1 cellular context compared by ENCODE assay signal in the genomic region with DNA sequence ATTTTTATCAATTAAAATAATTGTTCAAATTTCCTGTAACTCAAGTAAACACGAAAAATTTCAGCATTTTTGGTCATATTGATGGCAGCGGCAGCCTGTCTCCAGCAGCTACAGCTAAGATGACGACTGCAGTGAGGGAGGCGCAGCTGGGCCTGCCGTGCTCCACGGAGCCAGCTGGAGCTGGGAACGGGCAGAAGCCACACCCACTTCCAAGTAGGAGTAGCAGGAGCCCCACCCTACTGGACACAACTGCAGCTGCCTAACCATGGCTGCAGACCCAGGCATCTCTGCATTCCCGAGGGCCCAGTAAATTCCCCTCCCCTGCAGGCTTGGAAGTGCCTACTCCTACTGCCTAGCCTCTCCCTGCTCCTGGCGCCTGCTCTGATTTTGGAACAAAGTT.
TF ChIP-seq lines count a peak whose summit lies in the region.

No MANE protein-coding gene starts in this region.

TF ChIP-seq in WTC11, 78 proteins besides CTCF, POLR2A, EP300 and RAD21 (continued from another document):
- TF ChIP-seq, protein P1, sequence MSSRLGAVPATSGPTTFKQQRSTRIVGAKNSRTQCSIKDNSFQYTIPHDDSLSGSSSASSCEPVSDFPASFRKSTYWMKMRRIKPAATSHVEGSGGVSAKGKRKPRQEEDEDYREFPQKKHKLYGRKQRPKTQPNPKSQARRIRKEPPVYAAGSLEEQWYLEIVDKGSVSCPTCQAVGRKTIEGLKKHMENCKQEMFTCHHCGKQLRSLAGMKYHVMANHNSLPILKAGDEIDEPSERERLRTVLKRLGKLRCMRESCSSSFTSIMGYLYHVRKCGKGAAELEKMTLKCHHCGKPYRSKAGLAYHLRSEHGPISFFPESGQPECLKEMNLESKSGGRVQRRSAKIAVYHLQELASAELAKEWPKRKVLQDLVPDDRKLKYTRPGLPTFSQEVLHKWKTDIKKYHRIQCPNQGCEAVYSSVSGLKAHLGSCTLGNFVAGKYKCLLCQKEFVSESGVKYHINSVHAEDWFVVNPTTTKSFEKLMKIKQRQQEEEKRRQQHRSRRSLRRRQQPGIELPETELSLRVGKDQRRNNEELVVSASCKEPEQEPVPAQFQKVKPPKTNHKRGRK (CRISPR knock-in tag; IDR thresholded peaks at IDR 0.05; ENCODE audit: borderline replicate concordance) = no peak
- no peak for TF ChIP-seq TCF7 (CRISPR knock-in tag; IDR thresholded peaks at IDR 0.05; ENCODE audit: low read depth)
- TF ChIP-seq SMAD3 (CRISPR knock-in tag; IDR thresholded peaks at IDR 0.05; ENCODE audit: borderline replicate concordance) = no peak
- TF ChIP-seq ZNF317 (CRISPR knock-in tag; IDR thresholded peaks at IDR 0.05; ENCODE audit: borderline replicate concordance, low read depth) = no peak
- TF ChIP-seq ELF4 (CRISPR knock-in tag; IDR thresholded peaks at IDR 0.05; ENCODE audit: low read depth) = no peak
- TF ChIP-seq ZBTB43 (CRISPR knock-in tag; IDR thresholded peaks at IDR 0.05) = no peak
- TF ChIP-seq TEAD4 (CRISPR knock-in tag; IDR thresholded peaks at IDR 0.05) = no peak
- TF ChIP-seq USF1 (CRISPR knock-in tag; IDR thresholded peaks at IDR 0.05) = no peak
- TF ChIP-seq ZMAT4 (CRISPR knock-in tag; IDR thresholded peaks at IDR 0.05) = no peak
- TF ChIP-seq ZNF263 (CRISPR knock-in tag; IDR thresholded peaks at IDR 0.05; ENCODE audit: low read depth) = no peak
- TF ChIP-seq RELA (CRISPR knock-in tag; IDR thresholded peaks at IDR 0.05; ENCODE audit: borderline replicate concordance) = no peak
- TF ChIP-seq ESRRA (CRISPR knock-in tag; IDR thresholded peaks at IDR 0.05; ENCODE audit: borderline replicate concordance) = no peak
- no peak for TF ChIP-seq NFATC4 (CRISPR knock-in tag; IDR thresholded peaks at IDR 0.05)
